In genomic region chr6:38739532-38739931, GRCh38 we compare ENCODE assay signal across 11 cellular contexts. TPM values are rescaled to one million over a fixed set of nuclear protein-coding genes. Genes with fewer than 3 reads are reported as not detected.
DNase-seq lines count a peak whose midpoint lies in the region; ATAC-seq, FAIRE-seq and TF ChIP-seq lines count a peak whose summit lies in the region.
"Had no signal": no experiment of that assay in that cellular context is flagged by ENCODE, and none has a peak within 500 bp of the region (broad histone marks: within the 10 kb centered on the region; RNA-seq: fewer than 3 reads in every experiment).

No MANE protein-coding gene starts in this region.

- H3K4me1 Mint-ChIP-seq in brain: no peaks in the 10 kb centered on the region
- no peaks in the 10 kb centered on the region for H3K4me1 Mint-ChIP-seq in neural crest cell

- no peaks in the 10 kb centered on the region for H3K36me3 Mint-ChIP-seq in brain
- no peaks in the 10 kb centered on the region for H3K36me3 Mint-ChIP-seq in neural crest cell (ENCODE audit: low read depth)

- H3K27ac Mint-ChIP-seq in brain (no peak overlapping the region), neural crest cell (ENCODE audit: unreplicated experiment) (no peak overlapping the region)

- TF ChIP-seq CTCF in D721Med (IDR thresholded peaks at IDR 0.05; ENCODE audit: insufficient read depth, missing control alignments): peak; percentile 6
- TF ChIP-seq CTCF in brain (conservative IDR thresholded peaks at IDR 0.05): peak; percentile 28 to 48
- peak; percentile 65 for TF ChIP-seq CTCF in neural crest cell (conservative IDR thresholded peaks at IDR 0.05)

- ATAC-seq in HG02840 (IDR thresholded peaks at IDR 0.05; ENCODE audit: low FRiP score, unreplicated experiment): no peak
- ATAC-seq: gastrocnemius medialis had no signal

- in situ Hi-C loops in KBM-7 (cut with MboI; ENCODE audit: low pct_unique_long_range_greater_than_20kb, low sequenced_read_pairs): no loop called here

- no peak for DNase-seq in D721Med (ENCODE audit: insufficient read length, low spot score)
- DNase-seq in KBM-7: peak; percentile 20
- DNase-seq in neural crest cell (ENCODE audit: low read depth, low spot score): no peak
- no peak for DNase-seq in stimulated activated CD4-positive, alpha-beta T cell treated with anti-CD3 and anti-CD28 coated beads, Interleukin-12 subunit alpha, Interleukin-12 subunit beta, amount 100 ng/mL, for 4 hours
- no peak for DNase-seq in NCI-H2029 treated with DMSO at 0.1 percent for 48 hours (lab: John Stamatoyannopoulos, UW)
- no peak for DNase-seq in NCI-H2227 treated with DMSO at 0.1 percent for 48 hours (lab: John Stamatoyannopoulos, UW)
- DNase-seq: gastrocnemius medialis, GF-D8, NCI-H2029 had no signal

- H3K4me3 Mint-ChIP-seq in brain: no peak overlapping the region
- no peak overlapping the region for H3K4me3 Mint-ChIP-seq in neural crest cell

- H3K27me3 Mint-ChIP-seq in brain (peaks cover 9% of the 10 kb centered on the region), neural crest cell (ENCODE audit: low read depth) (peaks cover 46% of the 10 kb centered on the region)

- H3K9me3 Mint-ChIP-seq in brain (peaks cover 6 to 14% (median 9%) of the 10 kb centered on the region in 5 experiments), neural crest cell (peaks cover 4% of the 10 kb centered on the region)

- FAIRE-seq in D721Med (lab: Jason Lieb, UNC): no peak

RNA-seq across cellular contexts. Expression of gene DNAH8, which starts 24.4 kb away (rescaled TPM):
- not detected for polyA plus RNA-seq in brain (ENCODE audit: insufficient read depth, low read depth, low replicate concordance)
- 0.05 and 0.39 TPM in 2 replicates for total RNA-seq in neural crest cell
- total RNA-seq: gastrocnemius medialis had no signal

RNA-seq across cellular contexts. Expression of gene GLO1, which starts 36.6 kb away (rescaled TPM):
- 190 TPM for polyA plus RNA-seq in brain (ENCODE audit: insufficient read depth, low read depth, low replicate concordance)
- total RNA-seq in neural crest cell: 149 and 162 TPM in 2 replicates

Comparison
In these comparisons a context has a peak if more than half of its experiments do, and no peak if none do; other contexts are left out.
1. CTCF ChIP-seq: peak in every context shown above with its lines; median percentile 65 in neural crest cell; 38 in brain; 6 in D721Med.